ENCODE assay signal across 1 cellular context in genomic region chr2:149587220-149587949, GRCh38.
TF ChIP-seq lines count a peak whose summit lies in the region.

Gene MMADHC (minus strand): TSS chr2:149587775. CDS start chr2:149587097, 678 bp downstream.

TF ChIP-seq in GM12878, 131 proteins besides CTCF, POLR2A, EP300 and RAD21 (continued from another document):
- no peak for TF ChIP-seq USF1 (IDR thresholded peaks at IDR 0.05; ENCODE audit: borderline replicate concordance, extremely low read length, insufficient read depth, low read depth, low read length)
- no peak for TF ChIP-seq NR2C2 (IDR thresholded peaks at IDR 0.05; ENCODE audit: borderline replicate concordance, control insufficient read depth, insufficient read length, low read depth)
- no peak for TF ChIP-seq FOS (IDR thresholded peaks at IDR 0.05; ENCODE audit: borderline replicate concordance, extremely low read depth, insufficient read length)
- TF ChIP-seq POLR2AphosphoS5 (IDR thresholded peaks at IDR 0.05; ENCODE audit: low read length), result peak; percentile 99
- 0 out of 2 replicates have a peak, but pooled peaks have one; percentile 3 for TF ChIP-seq ELK1 (IDR thresholded peaks at IDR 0.05; ENCODE audit: low read depth, low read length)
- no peak for TF ChIP-seq HDAC6 (IDR thresholded peaks at IDR 0.05; ENCODE audit: unreplicated experiment)
- TF ChIP-seq BHLHE40 (IDR thresholded peaks at IDR 0.05; ENCODE audit: borderline replicate concordance in 1 of 2, low read depth in 2 of 2, low read length in 1 of 2), result peak; percentile 34 to 53; a peak in 3 of 4 replicates
- TF ChIP-seq ZNF592 (IDR thresholded peaks at IDR 0.05), result no peak
- TF ChIP-seq PKNOX1 (IDR thresholded peaks at IDR 0.05), result peak; percentile 49; the same call in 1 of the 2 replicates
- TF ChIP-seq, protein P1, sequence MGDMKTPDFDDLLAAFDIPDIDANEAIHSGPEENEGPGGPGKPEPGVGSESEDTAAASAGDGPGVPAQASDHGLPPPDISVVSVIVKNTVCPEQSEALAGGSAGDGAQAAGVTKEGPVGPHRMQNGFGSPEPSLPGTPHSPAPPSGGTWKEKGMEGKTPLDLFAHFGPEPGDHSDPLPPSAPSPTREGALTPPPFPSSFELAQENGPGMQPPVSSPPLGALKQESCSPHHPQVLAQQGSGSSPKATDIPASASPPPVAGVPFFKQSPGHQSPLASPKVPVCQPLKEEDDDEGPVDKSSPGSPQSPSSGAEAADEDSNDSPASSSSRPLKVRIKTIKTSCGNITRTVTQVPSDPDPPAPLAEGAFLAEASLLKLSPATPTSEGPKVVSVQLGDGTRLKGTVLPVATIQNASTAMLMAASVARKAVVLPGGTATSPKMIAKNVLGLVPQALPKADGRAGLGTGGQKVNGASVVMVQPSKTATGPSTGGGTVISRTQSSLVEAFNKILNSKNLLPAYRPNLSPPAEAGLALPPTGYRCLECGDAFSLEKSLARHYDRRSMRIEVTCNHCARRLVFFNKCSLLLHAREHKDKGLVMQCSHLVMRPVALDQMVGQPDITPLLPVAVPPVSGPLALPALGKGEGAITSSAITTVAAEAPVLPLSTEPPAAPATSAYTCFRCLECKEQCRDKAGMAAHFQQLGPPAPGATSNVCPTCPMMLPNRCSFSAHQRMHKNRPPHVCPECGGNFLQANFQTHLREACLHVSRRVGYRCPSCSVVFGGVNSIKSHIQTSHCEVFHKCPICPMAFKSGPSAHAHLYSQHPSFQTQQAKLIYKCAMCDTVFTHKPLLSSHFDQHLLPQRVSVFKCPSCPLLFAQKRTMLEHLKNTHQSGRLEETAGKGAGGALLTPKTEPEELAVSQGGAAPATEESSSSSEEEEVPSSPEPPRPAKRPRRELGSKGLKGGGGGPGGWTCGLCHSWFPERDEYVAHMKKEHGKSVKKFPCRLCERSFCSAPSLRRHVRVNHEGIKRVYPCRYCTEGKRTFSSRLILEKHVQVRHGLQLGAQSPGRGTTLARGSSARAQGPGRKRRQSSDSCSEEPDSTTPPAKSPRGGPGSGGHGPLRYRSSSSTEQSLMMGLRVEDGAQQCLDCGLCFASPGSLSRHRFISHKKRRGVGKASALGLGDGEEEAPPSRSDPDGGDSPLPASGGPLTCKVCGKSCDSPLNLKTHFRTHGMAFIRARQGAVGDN (IDR thresholded peaks at IDR 0.05), result peak; percentile 54; the same call in 1 of the 2 replicates
- peak; percentile 79 for TF ChIP-seq GABPA (IDR thresholded peaks at IDR 0.05; ENCODE audit: low read depth)
- TF ChIP-seq NR2C1 (IDR thresholded peaks at IDR 0.05), result peak; percentile 52; the same call in 1 of the 2 replicates
